In genomic region chr15:75661041-75661778, GRCh38 we compare ENCODE assay signal across 9 cellular contexts. TPM values are rescaled to one million over a fixed set of nuclear protein-coding genes. Genes with fewer than 3 reads are reported as not detected.
DNase-seq lines count a peak whose midpoint lies in the region; ATAC-seq and TF ChIP-seq lines count a peak whose summit lies in the region.
"Had no signal": no experiment of that assay in that cellular context is flagged by ENCODE, and none has a peak within 500 bp of the region (broad histone marks: within the 10 kb centered on the region; RNA-seq: fewer than 3 reads in every experiment).

No MANE protein-coding gene starts in this region.

- peak overlapping the region in 1 of 2 donors; percentile 8 for H3K4me3 ChIP-seq in foreskin fibroblast (ENCODE audit: low read depth in 1 of 2, low read length in 2 of 2)
- H3K4me3 ChIP-seq in osteoblast (ENCODE audit: insufficient read depth, low read length) = peak overlapping the region; percentile 59

- peak overlapping the region; percentile 82 for H3K4me2 ChIP-seq in osteoblast (ENCODE audit: insufficient read depth, low read length)

- H3K9me3 ChIP-seq in osteoblast (ENCODE audit: low read depth, low read length) = no peaks in the 10 kb centered on the region

- peak overlapping the region; percentile 96 for H3K27ac ChIP-seq in osteoblast (ENCODE audit: low read depth, low read length)

- DNase-seq in Ammon's horn (ENCODE audit: low spot score) = peak; percentile 63
- peak; percentile 97 to 99 for DNase-seq in foreskin fibroblast
- peak; percentile 99 for DNase-seq in osteoblast (ENCODE audit: insufficient read length, low spot score, missing footprints)
- DNase-seq in activated CD4-positive, CD25-positive, alpha-beta regulatory T cell (lab: John Stamatoyannopoulos, UW) = no peak
- DNase-seq in NCI-H1092 (lab: John Stamatoyannopoulos, UW) = no peak
- DNase-seq in GM13976 (ENCODE audit: low spot score) = no peak
- DNase-seq: stimulated activated CD4-positive, alpha-beta T cell treated with anti-CD3 and anti-CD28 coated beads, Interleukin-4, amount 100 ng/mL, for 24 hours had no signal

- peaks cover 27% of the 10 kb centered on the region for H3K4me1 ChIP-seq in osteoblast (ENCODE audit: insufficient read depth, low read length)

- peak overlapping the region; percentile 45 for H2AFZ ChIP-seq in osteoblast (ENCODE audit: low read length)

- peaks cover 32% of the 10 kb centered on the region for H4K20me1 ChIP-seq in osteoblast (ENCODE audit: insufficient read depth, low read length)

- H3K36me3 ChIP-seq in osteoblast (ENCODE audit: insufficient read depth, low read length) = peaks cover 33% of the 10 kb centered on the region

- ATAC-seq in SK-N-SH treated with all-trans-retinoic acid at 6 μM for 48 hours (peak; percentile 99), GM19463 (IDR thresholded peaks at IDR 0.05; ENCODE audit: unreplicated experiment) (no peak)

- TF ChIP-seq CTCF in foreskin fibroblast (IDR thresholded peaks at IDR 0.05; ENCODE audit: low read depth, low read length) = no peak
- no peak for TF ChIP-seq CTCF in osteoblast (IDR thresholded peaks at IDR 0.05; ENCODE audit: extremely low read depth, low read depth, low read length)
- TF ChIP-seq CTCF in GM13976 (IDR thresholded peaks at IDR 0.05; ENCODE audit: borderline replicate concordance, control extremely low read depth, extremely low read depth, insufficient read depth, missing control alignments) = no peak

- in situ Hi-C loops in GM13976 (cut with MboI; ENCODE audit: low sequenced_read_pairs, unreplicated experiment) = no loop called here

- no peaks in the 10 kb centered on the region for H3K27me3 ChIP-seq in osteoblast (ENCODE audit: insufficient read depth, low read length)

- H3K79me2 ChIP-seq in osteoblast (ENCODE audit: insufficient read depth, low read length) = peaks cover 58% of the 10 kb centered on the region

TF ChIP-seq in SK-N-SH treated with all-trans-retinoic acid at 6 μM for 48 hours, 23 proteins besides CTCF, POLR2A, EP300 and RAD21:
- TF ChIP-seq TOX (CRISPR knock-in tag; IDR thresholded peaks at IDR 0.05; ENCODE audit: borderline replicate concordance) (no peak), TSHZ2 (CRISPR knock-in tag; IDR thresholded peaks at IDR 0.05) (no peak), RARB (CRISPR knock-in tag; IDR thresholded peaks at IDR 0.05) (no peak), ARNTL (CRISPR knock-in tag; IDR thresholded peaks at IDR 0.05; ENCODE audit: borderline replicate concordance, low read depth) (no peak), ZC3H10 (CRISPR knock-in tag; IDR thresholded peaks at IDR 0.05) (no peak)
TF ChIP-seq in SK-N-SH treated with all-trans-retinoic acid at 6 μM for 48 hours: peak in this region for 0.

RNA-seq across cellular contexts. Expression of gene SNX33, which starts 13.5 kb away (rescaled TPM):
- 38.0 and 39.8 TPM in 2 replicates for total RNA-seq in osteoblast

RNA-seq across cellular contexts. Expression of gene IMP3, which starts 21.2 kb away (rescaled TPM):
- 46.6 and 64.4 TPM in 2 replicates for total RNA-seq in osteoblast

RNA-seq across cellular contexts. Expression of gene SNUPN, which starts 35.7 kb away (rescaled TPM):
- 30.4 and 30.9 TPM in 2 replicates for total RNA-seq in osteoblast

RNA-seq across cellular contexts. Expression of gene CSPG4, which starts 51.4 kb away (rescaled TPM):
- total RNA-seq in osteoblast = 11.5 and 20.3 TPM in 2 replicates

Comparison
In these comparisons a context has a peak if more than half of its experiments do, and no peak if none do; other contexts are left out.
1. DNase-seq: peak in Ammon's horn (single experiment), foreskin fibroblast (2 of 2) and osteoblast (single experiment); none in activated CD4-positive, CD25-positive, alpha-beta regulatory T cell (0 of 4), NCI-H1092 (single experiment) and GM13976 (single experiment).